Comparison of ENCODE assay signal across 19 cellular contexts in genomic region chr7:155751409-155751808, GRCh38.
"Had no signal": no experiment of that assay in that cellular context is flagged by ENCODE, and none has a peak within 500 bp of the region (broad histone marks: within the 10 kb centered on the region; RNA-seq: fewer than 3 reads in every experiment).

No MANE protein-coding gene starts in this region.

- DNase-seq: activated CD4-positive, alpha-beta T cell treated with anti-CD3 and anti-CD28 coated beads for 1 hour; activated CD8-positive, alpha-beta memory T cell treated with anti-CD3 and anti-CD28 coated beads, Interleukin-2, amount 50 U/mL, for 48 hours; activated gamma-delta T cell treated with Interleukin-2 at 50 U/mL for 16 hours; activated T-cell treated with anti-CD3 and anti-CD28 coated beads, Interleukin-2, amount 50 U/mL, for 72 hours; central memory CD4-positive, alpha-beta T cell; effector memory CD4-positive, alpha-beta T cell; foreskin melanocyte; kidney; lower lobe of right lung; naive thymus-derived CD8-positive, alpha-beta T cell; retina; stimulated activated CD4-positive, alpha-beta T cell treated with anti-CD3 and anti-CD28 coated beads, Interleukin-2, amount 100 ng/mL, for 48 hours; stimulated activated CD8-positive, alpha-beta memory T cell treated with anti-CD3 and anti-CD28 coated beads, Interleukin-4, amount 100 ng/mL, for 48 hours; stimulated activated naive CD4-positive, alpha-beta T cell treated with Interleukin-2 at 50 U/mL for 16 hours; tibial artery; WERI-Rb-1 had no signal

- H3K4me2 ChIP-seq: neural progenitor cell had no signal

- H3K27me3 Mint-ChIP-seq: naive thymus-derived CD8-positive, alpha-beta T cell had no signal

- H3K27ac ChIP-seq: lower lobe of right lung, neural progenitor cell, tibial artery, WERI-Rb-1 had no signal

- H3K27me3 ChIP-seq: neural progenitor cell, tibial artery had no signal

- H3K9ac ChIP-seq: neural progenitor cell had no signal

- H3K36me3 ChIP-seq: neural progenitor cell had no signal

- H3K4me3 ChIP-seq: lower lobe of right lung, neural progenitor cell, tibial artery had no signal

- H3K9me3 ChIP-seq: lower lobe of right lung, tibial artery had no signal

- H2AFZ ChIP-seq: neural progenitor cell had no signal

- H3K27ac Mint-ChIP-seq: activated T-cell treated with anti-CD3 and anti-CD28 coated beads, Interleukin-2, amount 50 U/mL, for 72 hours; neural progenitor cell had no signal

- H3K4me3 Mint-ChIP-seq: activated T-cell treated with anti-CD3 and anti-CD28 coated beads, Interleukin-2, amount 50 U/mL, for 72 hours; neural progenitor cell had no signal

- H3K9me3 Mint-ChIP-seq: activated naive CD4-positive, alpha-beta T cell treated with anti-CD3 and anti-CD28 coated beads, Interleukin-2, amount 50 U/mL, for 72 hours; activated T-cell treated with anti-CD3 and anti-CD28 coated beads, Interleukin-2, amount 50 U/mL, for 72 hours; naive thymus-derived CD8-positive, alpha-beta T cell had no signal

- ATAC-seq: activated T-cell treated with anti-CD3 and anti-CD28 coated beads, Interleukin-2, amount 50 U/mL, for 72 hours; esophagus mucosa; lower lobe of right lung; naive thymus-derived CD8-positive, alpha-beta T cell had no signal
